9 cellular contexts compared by ENCODE assay signal in the genomic region with DNA sequence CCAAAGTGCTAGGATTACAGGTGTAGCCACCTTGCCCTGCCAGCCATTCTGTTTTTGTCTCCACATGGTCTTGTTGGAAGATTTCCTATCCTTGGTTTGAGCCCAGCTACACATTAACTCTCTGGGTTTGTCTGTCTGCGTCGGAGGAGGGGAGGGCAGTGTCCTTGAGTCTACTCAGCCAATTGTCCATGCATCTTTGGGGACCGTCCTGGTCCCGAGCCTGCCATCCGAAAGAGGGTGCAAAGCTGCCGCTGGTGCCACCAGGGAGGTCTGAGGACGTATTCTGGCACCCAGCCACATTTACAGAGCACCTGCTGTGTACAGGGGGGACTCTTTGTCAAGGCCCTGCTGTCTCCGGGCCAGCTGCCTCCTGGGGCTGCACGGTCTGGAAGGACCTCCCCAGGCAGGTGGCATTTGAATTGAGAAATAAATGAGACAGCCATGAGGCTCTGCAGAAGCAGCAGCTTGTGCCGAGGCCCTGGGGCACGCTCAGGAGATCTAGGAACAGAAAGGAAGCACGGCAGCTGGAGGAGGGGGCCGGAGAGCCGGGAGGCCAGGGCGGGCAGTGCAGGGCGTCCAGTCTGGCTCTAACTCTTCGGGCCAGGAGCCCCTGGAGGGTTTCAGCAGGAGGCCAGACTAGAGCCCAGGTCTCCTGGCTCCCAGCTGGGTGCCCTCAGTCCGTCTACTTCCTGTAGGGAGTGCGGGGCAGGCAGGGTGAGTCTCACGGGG. TPM values are rescaled to one million over a fixed set of nuclear protein-coding genes. Genes with fewer than 3 reads are reported as not detected.
A peak's percentile ranks its signal among the peaks of the same experiment; 100 is the strongest.
DNase-seq lines count a peak whose midpoint lies in the region; ATAC-seq, FAIRE-seq and TF ChIP-seq lines count a peak whose summit lies in the region.
"Had no signal": no experiment of that assay in that cellular context is flagged by ENCODE, and none has a peak within 500 bp of the region (broad histone marks: within the 10 kb centered on the region; RNA-seq: fewer than 3 reads in every experiment).

No MANE protein-coding gene starts in this region.

- peak overlapping the region; percentile 78 for H3K4me3 Mint-ChIP-seq in endodermal cell

- ATAC-seq in HG03432 (IDR thresholded peaks at IDR 0.05; ENCODE audit: unreplicated experiment) = no peak

- H3K4me3 ChIP-seq in endodermal cell (ENCODE audit: low read length) (peak overlapping the region; percentile 90), small intestine (ENCODE audit: low read depth in 1 of 2, low read length in 2 of 2) (peak overlapping the region; percentile 88 to 89)

- 87 to 94% methylated on average over 5 to 20 of the region's 20 CpGs for WGBS in endodermal cell (ENCODE audit: insufficient coverage in 1 of 2, insufficient read length in 1 of 2), 2 experiments
- WGBS in small intestine, 3 donors = 37 to 65% (median 55%) methylated on average over 18 to 20 of the region's 20 CpGs

- H3K36me3 Mint-ChIP-seq in endodermal cell (ENCODE audit: low read depth) = peaks cover 16% of the 10 kb centered on the region

- no peaks in the 10 kb centered on the region for H3K9me3 ChIP-seq in endodermal cell (ENCODE audit: control insufficient read depth, low read length)
- H3K9me3 ChIP-seq in small intestine (ENCODE audit: control insufficient read depth, low read depth) = no peaks in the 10 kb centered on the region

- peaks cover 5% of the 10 kb centered on the region for H3K4me1 Mint-ChIP-seq in endodermal cell

- no peaks in the 10 kb centered on the region for H3K27me3 Mint-ChIP-seq in endodermal cell (ENCODE audit: insufficient read depth)

- FAIRE-seq in small intestine (lab: Jason Lieb, UNC) = no peak
- FAIRE-seq in frontal cortex (lab: Jason Lieb, UNC) = no peak
- FAIRE-seq: endometrium had no signal

- H3K27ac Mint-ChIP-seq in endodermal cell = no peak overlapping the region

- H3K27me3 ChIP-seq in endodermal cell (ENCODE audit: control insufficient read depth, insufficient read depth, low read length, poor library complexity, severe bottlenecking) (no peaks in the 10 kb centered on the region), small intestine (ENCODE audit: control insufficient read depth in 2 of 2, insufficient read depth in 2 of 2, low read length in 2 of 2) (no peaks in the 10 kb centered on the region)

- H3K27ac ChIP-seq in endodermal cell (ENCODE audit: low read depth, low read length) = no peak overlapping the region
- peak overlapping the region in 1 of 2 donors; percentile 88 for H3K27ac ChIP-seq in small intestine (ENCODE audit: low read depth in 1 of 2, low read length in 1 of 2)

- TF ChIP-seq CTCF in endodermal cell (conservative IDR thresholded peaks at IDR 0.05) = no peak

- H3K36me3 ChIP-seq in endodermal cell (ENCODE audit: control insufficient read depth, insufficient read depth, low read length) (no peaks in the 10 kb centered on the region), small intestine (ENCODE audit: control insufficient read depth in 2 of 2, insufficient read depth in 2 of 2, low read length in 2 of 2) (no peaks in the 10 kb centered on the region)

- no peak overlapping the region for H3K9ac ChIP-seq in endodermal cell (ENCODE audit: extremely low read depth, low read length, poor library complexity, severe bottlenecking)

- peak; percentile 48 for DNase-seq in NCI-H2196 (lab: John Stamatoyannopoulos, UW; ENCODE audit: unreplicated experiment)
- DNase-seq in NCI-H2196 treated with DMSO at 0.1 percent for 48 hours (lab: John Stamatoyannopoulos, UW; ENCODE audit: unreplicated experiment) = no peak
- peak; percentile 40 for DNase-seq in NCI-H2107 (lab: John Stamatoyannopoulos, UW)
- no peak for DNase-seq in endodermal cell
- DNase-seq in small intestine = peak; percentile 24
- DNase-seq in activated effector memory CD4-positive, alpha-beta T cell treated with anti-CD3 and anti-CD28 coated beads, Interleukin-2, amount 50 U/mL, for 16 hours = no peak
- DNase-seq in frontal cortex (ENCODE audit: low spot score in 2 of 2) = no peak

- no peaks in the 10 kb centered on the region for H3K9me3 Mint-ChIP-seq in endodermal cell

- H3K4me1 ChIP-seq in endodermal cell (ENCODE audit: control insufficient read depth, insufficient read depth, low read length) (peaks cover 5% of the 10 kb centered on the region), small intestine (ENCODE audit: control insufficient read depth in 2 of 2, insufficient read depth in 1 of 2, low read depth in 1 of 2, low read length in 1 of 2) (peaks cover 0 to 6% of the 10 kb centered on the region in 2 donors)

RNA-seq across cellular contexts. Expression of gene CYBA, which starts 1.5 kb away (rescaled TPM):
- total RNA-seq in endodermal cell (100 to 1,000 TPM; 188 to 220 TPM), frontal cortex (24.9 TPM)
- polyA plus RNA-seq in endodermal cell (2013, experiment 1 of 2) = 63.0 TPM
- polyA plus RNA-seq in endodermal cell (2013, experiment 2 of 2) = 54.6 TPM
- polyA plus RNA-seq in small intestine = 100 to 1,000 TPM in 2 of 3 donors, 10 to 100 TPM in 1; 61.1 to 320 (median 140) TPM

RNA-seq across cellular contexts. Expression of gene IL17C, which starts 11.0 kb away (rescaled TPM):
- not detected for total RNA-seq in endodermal cell
- polyA plus RNA-seq in endodermal cell (2013, experiment 1 of 2) = not detected
- polyA plus RNA-seq in endodermal cell (2013, experiment 2 of 2) = not detected
- polyA plus RNA-seq in small intestine = under 1 TPM in 1 of 3 donors, not detected in 2; 0.19 TPM
- not detected for total RNA-seq in frontal cortex

RNA-seq across cellular contexts. Expression of gene MVD, which starts 13.5 kb away (rescaled TPM):
- total RNA-seq in endodermal cell (10 to 100 TPM; 79.8 to 81.4 TPM), frontal cortex (66.0 TPM)
- 111 TPM for polyA plus RNA-seq in endodermal cell (2013, experiment 1 of 2)
- polyA plus RNA-seq in endodermal cell (2013, experiment 2 of 2) = 106 TPM
- polyA plus RNA-seq in small intestine = 100 to 1,000 TPM in 1 of 3 donors, 10 to 100 TPM in 2; 28.4 to 115 (median 40.3) TPM

RNA-seq across cellular contexts. Expression of gene SNAI3, which starts 36.9 kb away (rescaled TPM):
- total RNA-seq in endodermal cell (1 to 10 TPM in 1 of 2 donors, under 1 TPM in 1; 0.77 to 2.1 TPM), frontal cortex (not detected)
- polyA plus RNA-seq in endodermal cell (2013, experiment 1 of 2) = 0.75 TPM
- polyA plus RNA-seq in endodermal cell (2013, experiment 2 of 2) = 0.46 TPM
- 1 to 10 TPM in 1 of 3 donors, under 1 TPM in 2; 0.45 to 3.2 (median 0.72) TPM for polyA plus RNA-seq in small intestine

RNA-seq across cellular contexts. Expression of gene RNF166, which starts 56.8 kb away (rescaled TPM):
- total RNA-seq in endodermal cell = 10 to 100 TPM; 24.2 to 27.2 TPM
- polyA plus RNA-seq in endodermal cell (2013, experiment 1 of 2) = 37.1 TPM
- polyA plus RNA-seq in endodermal cell (2013, experiment 2 of 2) = 29.8 TPM
- polyA plus RNA-seq in small intestine = 10 to 100 TPM in 2 of 3 donors, 1 to 10 TPM in 1; 9.2 to 15.1 (median 13.5) TPM
- total RNA-seq in frontal cortex = 10.2 TPM

Comparison
In these comparisons a context has a peak if more than half of its experiments do, and no peak if none do; other contexts are left out.
1. DNase-seq: peak in NCI-H2196 (single experiment), NCI-H2107 (single experiment) and small intestine (single experiment); none in NCI-H2196 treated with DMSO at 0.1 percent for 48 hours (single experiment), endodermal cell (single experiment), activated effector memory CD4-positive, alpha-beta T cell treated with anti-CD3 and anti-CD28 coated beads, Interleukin-2, amount 50 U/mL, for 16 hours (single experiment) and frontal cortex (0 of 2).